Comparison of ENCODE assay signal across 12 cellular contexts in the genomic region with DNA sequence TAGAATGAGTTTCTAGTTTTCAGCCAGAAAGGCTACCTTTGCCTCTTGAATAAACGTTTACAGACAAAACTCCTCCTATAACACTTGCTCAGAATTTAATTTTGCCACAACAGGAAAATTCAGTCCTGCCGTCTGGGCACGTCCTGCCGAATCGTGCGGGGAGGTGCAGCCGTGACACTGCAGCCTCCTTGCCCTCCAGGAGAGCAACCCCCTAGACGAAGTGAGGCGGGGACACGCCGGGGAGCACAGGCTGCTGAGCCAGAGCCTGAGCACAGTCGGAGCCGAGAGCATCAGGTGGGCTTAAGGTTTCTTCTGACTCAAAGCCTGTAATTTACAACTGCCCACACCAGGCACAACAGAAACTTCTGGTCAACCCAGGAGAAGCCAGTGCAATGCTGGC.
DNase-seq lines count a peak whose midpoint lies in the region; ATAC-seq and TF ChIP-seq lines count a peak whose summit lies in the region.
"Had no signal": no experiment of that assay in that cellular context is flagged by ENCODE, and none has a peak within 500 bp of the region (broad histone marks: within the 10 kb centered on the region; RNA-seq: fewer than 3 reads in every experiment).

No MANE protein-coding gene starts in this region.

- POLR2A ChIA-PET in OCI-LY7 (lab: Charles Lee), result no interaction called here

- H3K36me3 ChIP-seq in OCI-LY7 (ENCODE audit: insufficient read depth, low read length), result no peaks in the 10 kb centered on the region
- H3K36me3 ChIP-seq: adrenal gland, left lung had no signal

- no peaks in the 10 kb centered on the region for H3K9me3 Mint-ChIP-seq in T-helper 1 cell treated with Interleukin-12 subunit alpha and Interleukin-12 subunit beta and Interleukin-4 antibody, amounts not matched to agents 30 μg/mL and 1 μg/mL, for 36 hours

- H3K4me3 Mint-ChIP-seq in T-helper 1 cell treated with Interleukin-12 subunit alpha and Interleukin-12 subunit beta and Interleukin-4 antibody, amounts not matched to agents 30 μg/mL and 1 μg/mL, for 36 hours, result peak overlapping the region; percentile 76

- H3K9me3 ChIP-seq in OCI-LY7 (ENCODE audit: low read length), result no peaks in the 10 kb centered on the region
- H3K9me3 ChIP-seq: A549, adrenal gland, left lung had no signal

- DNase-seq in T-helper 1 cell (no peak), OCI-LY7 (ENCODE audit: low spot score) (no peak), coronary artery (ENCODE audit: low spot score) (no peak), retina (peak; percentile 45), NCI-H446 treated with DMSO at 0.1 percent for 48 hours (lab: John Stamatoyannopoulos, UW) (no peak), germinal center (ENCODE audit: low spot score) (no peak)
- DNase-seq: adrenal gland, NCI-H226 had no signal

- no peaks in the 10 kb centered on the region for H3K36me3 Mint-ChIP-seq in T-helper 1 cell treated with Interleukin-12 subunit alpha and Interleukin-12 subunit beta and Interleukin-4 antibody, amounts not matched to agents 30 μg/mL and 1 μg/mL, for 36 hours (ENCODE audit: low read depth)

- H3K4me3 ChIP-seq in OCI-LY7 (ENCODE audit: low read depth, low read length, poor library complexity, severe bottlenecking) (no peak overlapping the region), coronary artery (peak overlapping the region; percentile 50)
- H3K4me3 ChIP-seq: A549, adrenal gland had no signal

- H3K27ac ChIP-seq in OCI-LY7 (ENCODE audit: low read depth, low read length, poor library complexity, severe bottlenecking) (no peak overlapping the region), coronary artery (no peak overlapping the region)
- H3K27ac ChIP-seq: A549, adrenal gland, left lung had no signal

- no peak for ATAC-seq in GM21529 (IDR thresholded peaks at IDR 0.05; ENCODE audit: unreplicated experiment)

- no peak overlapping the region for H2AFZ ChIP-seq in OCI-LY7 (ENCODE audit: low read length)

- no peaks in the 10 kb centered on the region for H3K4me1 ChIP-seq in OCI-LY7 (ENCODE audit: insufficient read depth, low read length, poor library complexity, severe bottlenecking)
- H3K4me1 ChIP-seq: A549 had no signal

- H3K9me2 ChIP-seq in OCI-LY7 (ENCODE audit: insufficient read depth, low read length), result no peaks in the 10 kb centered on the region

- H4K20me1 ChIP-seq in OCI-LY7 (ENCODE audit: insufficient read depth, low read length), result no peaks in the 10 kb centered on the region

- TF ChIP-seq CTCF in OCI-LY7 (conservative IDR thresholded peaks at IDR 0.05; ENCODE audit: low read length), result no peak
- TF ChIP-seq CTCF in coronary artery (IDR thresholded peaks at IDR 0.05), result no peak

- CTCF ChIA-PET in OCI-LY7 (lab: Charles Lee; ENCODE audit: unreplicated experiment), result no interaction called here

- H3K4me2 ChIP-seq in OCI-LY7 (ENCODE audit: low read length), result peak overlapping the region; percentile 52; the same call in 1 of the 2 replicates
- H3K4me2 ChIP-seq: A549 had no signal

- H3K27me3 Mint-ChIP-seq in T-helper 1 cell treated with Interleukin-12 subunit alpha and Interleukin-12 subunit beta and Interleukin-4 antibody, amounts not matched to agents 30 μg/mL and 1 μg/mL, for 36 hours (ENCODE audit: low read depth), result peaks cover 22% of the 10 kb centered on the region

- intact Hi-C loops in OCI-LY7 (cut with micrococcal nuclease; ENCODE audit: unreplicated experiment), result no loop called here

- no peaks in the 10 kb centered on the region for H3K79me2 ChIP-seq in OCI-LY7 (ENCODE audit: insufficient read depth, low read depth, low read length)

- peaks cover 11% of the 10 kb centered on the region for H3K4me1 Mint-ChIP-seq in T-helper 1 cell treated with Interleukin-12 subunit alpha and Interleukin-12 subunit beta and Interleukin-4 antibody, amounts not matched to agents 30 μg/mL and 1 μg/mL, for 36 hours (ENCODE audit: low read depth)

- no TSS peak for BruUV-seq in OCI-LY7 (replicated peaks; lab: Mats Ljungman, UMichigan)

- H3K27ac Mint-ChIP-seq in T-helper 1 cell treated with Interleukin-12 subunit alpha and Interleukin-12 subunit beta and Interleukin-4 antibody, amounts not matched to agents 30 μg/mL and 1 μg/mL, for 36 hours, result no peak overlapping the region
